ENCODE assay signal across 12 cellular contexts in the genomic region with DNA sequence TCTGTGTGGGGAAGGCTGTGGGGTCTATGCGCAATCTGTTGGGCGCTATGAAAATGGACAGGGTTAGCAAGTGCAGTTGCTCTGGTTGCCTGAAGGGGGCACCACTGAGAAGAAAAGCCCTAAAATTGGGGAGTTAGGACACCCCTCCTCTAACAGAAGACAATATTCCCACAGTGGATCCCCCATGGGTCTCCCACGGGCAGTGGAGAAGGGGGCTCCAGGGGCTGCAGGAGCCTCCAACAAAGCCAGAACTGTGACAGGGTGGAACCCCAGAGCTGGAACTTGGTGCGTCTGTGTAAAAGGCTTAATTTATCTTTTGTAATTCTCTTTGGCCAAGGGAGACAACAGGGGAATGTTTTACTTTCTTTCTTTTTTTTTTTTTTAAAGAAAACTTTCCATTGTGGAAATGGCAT. TPM values are rescaled to one million over a fixed set of nuclear protein-coding genes. Genes with fewer than 3 reads are reported as not detected.
A peak's percentile ranks its signal among the peaks of the same experiment; 100 is the strongest.
DNase-seq lines count a peak whose midpoint lies in the region; ATAC-seq and TF ChIP-seq lines count a peak whose summit lies in the region.
"Had no signal": no experiment of that assay in that cellular context is flagged by ENCODE, and none has a peak within 500 bp of the region (broad histone marks: within the 10 kb centered on the region; RNA-seq: fewer than 3 reads in every experiment).

No MANE protein-coding gene starts in this region.

- H3K9me3 ChIP-seq in SK-N-SH (no peaks in the 10 kb centered on the region), stomach (peaks cover 0 to 4% (median 0%) of the 10 kb centered on the region in 4 donors)

- ATAC-seq in SK-N-SH treated with all-trans-retinoic acid at 6 μM for 48 hours (no peak), HG03442 (IDR thresholded peaks at IDR 0.05; ENCODE audit: unreplicated experiment) (no peak), HG02981 (IDR thresholded peaks at IDR 0.05; ENCODE audit: unreplicated experiment) (no peak)
- no peak for ATAC-seq in stimulated activated memory B cell treated with anti-CD40 and anti-IgM and Interleukin-4, amounts not matched to agents 10 μg/mL and 1 μg/mL and 100 μg/mL, for 72 hours

- H3K27ac Mint-ChIP-seq in glutamatergic neuron (ENCODE audit: unreplicated experiment), result no peak overlapping the region
- H3K27ac Mint-ChIP-seq in stimulated activated memory B cell treated with anti-CD40 and anti-IgM and Interleukin-4, amounts not matched to agents 10 μg/mL and 1 μg/mL and 100 μg/mL, for 72 hours, result no peak overlapping the region

- peaks cover 4% of the 10 kb centered on the region for H3K27me3 Mint-ChIP-seq in glutamatergic neuron (ENCODE audit: unreplicated experiment)
- H3K27me3 Mint-ChIP-seq in stimulated activated memory B cell treated with anti-CD40 and anti-IgM and Interleukin-4, amounts not matched to agents 10 μg/mL and 1 μg/mL and 100 μg/mL, for 72 hours, result peaks cover 15% of the 10 kb centered on the region

- H3K79me2 ChIP-seq in SK-N-SH (ENCODE audit: insufficient read depth), result no peaks in the 10 kb centered on the region

- H4K20me1 ChIP-seq in SK-N-SH (ENCODE audit: insufficient read depth), result no peaks in the 10 kb centered on the region

- H3K4me3 ChIP-seq in SK-N-SH (ENCODE audit: low read depth in 2 of 2, low read length in 1 of 2) (no peak overlapping the region; a peak in 1 of 4 replicates), stomach (no peak overlapping the region)
- H3K4me3 ChIP-seq: tibial nerve had no signal

- POLR2A ChIA-PET in SK-N-SH (lab: Yijun Ruan, JAX), result no interaction called here
- POLR2A ChIA-PET in RWPE1 (lab: Yijun Ruan, JAX; ENCODE audit: low non-redundant PET), result interaction anchor here (0.9 kb wide), 1 partner anchor 22 kb away, joined by 3 read pairs; no protein-coding TSS in a partner anchor

- peaks cover 3% of the 10 kb centered on the region for H3K4me1 Mint-ChIP-seq in glutamatergic neuron (ENCODE audit: low read depth, unreplicated experiment)
- no peaks in the 10 kb centered on the region for H3K4me1 Mint-ChIP-seq in stimulated activated memory B cell treated with anti-CD40 and anti-IgM and Interleukin-4, amounts not matched to agents 10 μg/mL and 1 μg/mL and 100 μg/mL, for 72 hours

- H3F3A ChIP-seq in SK-N-SH (replicated peaks; ENCODE audit: insufficient read depth), result no peaks in the 10 kb centered on the region

- 43% methylated on average over 4 of the region's 4 CpGs for WGBS in SK-N-SH (ENCODE audit: low lambda C conversion rate)
- WGBS in stomach, 5 donors, result 51 to 59% (median 58%) methylated on average over 4 of the region's 4 CpGs

- no peak overlapping the region for H3K4me2 ChIP-seq in SK-N-SH

- no peak overlapping the region for H3K4me3 Mint-ChIP-seq in glutamatergic neuron (ENCODE audit: unreplicated experiment)
- no peak overlapping the region for H3K4me3 Mint-ChIP-seq in stimulated activated memory B cell treated with anti-CD40 and anti-IgM and Interleukin-4, amounts not matched to agents 10 μg/mL and 1 μg/mL and 100 μg/mL, for 72 hours

- peaks cover 9% of the 10 kb centered on the region for H3K9me3 Mint-ChIP-seq in glutamatergic neuron (ENCODE audit: unreplicated experiment)
- H3K9me3 Mint-ChIP-seq in stimulated activated memory B cell treated with anti-CD40 and anti-IgM and Interleukin-4, amounts not matched to agents 10 μg/mL and 1 μg/mL and 100 μg/mL, for 72 hours, result peaks cover 5% of the 10 kb centered on the region

- DNase-seq in SK-N-SH (peak; percentile 57), RWPE1 (ENCODE audit: low spot score) (peak; percentile 34), glutamatergic neuron (no peak), stomach (no peak)
- DNase-seq: activated naive CD4-positive, alpha-beta T cell treated with anti-CD3 and anti-CD28 coated beads, Interleukin-2, amount 50 U/mL, for 16 hours; hippocampal formation; NCI-H2029 treated with DMSO at 0.1 percent for 48 hours had no signal

- no peaks in the 10 kb centered on the region for H3K9me2 ChIP-seq in SK-N-SH

- H3K36me3 Mint-ChIP-seq in glutamatergic neuron (ENCODE audit: unreplicated experiment), result peaks cover 6% of the 10 kb centered on the region
- H3K36me3 Mint-ChIP-seq in stimulated activated memory B cell treated with anti-CD40 and anti-IgM and Interleukin-4, amounts not matched to agents 10 μg/mL and 1 μg/mL and 100 μg/mL, for 72 hours, result no peaks in the 10 kb centered on the region

- H3K27ac ChIP-seq in SK-N-SH (ENCODE audit: low read depth in 2 of 2, low read length in 1 of 2), result no peak overlapping the region
- H3K27ac ChIP-seq in RWPE1, result no peak overlapping the region
- peak overlapping the region in 1 of 5 donors; percentile 50 for H3K27ac ChIP-seq in stomach
- H3K27ac ChIP-seq: tibial nerve had no signal

- H3K36me3 ChIP-seq in SK-N-SH (replicated peaks in 1 of 2; ENCODE audit: control insufficient read depth in 1 of 2, insufficient read depth in 2 of 2, low read length in 1 of 2) (no peaks in the 10 kb centered on the region), stomach (no peaks in the 10 kb centered on the region)
- H3K36me3 ChIP-seq: tibial nerve had no signal

- peaks cover 7% of the 10 kb centered on the region; the same call in 1 of the 2 replicates for H3K27me3 ChIP-seq in SK-N-SH (ENCODE audit: insufficient read depth)
- H3K27me3 ChIP-seq in stomach, result peaks cover 0 to 4% (median 0%) of the 10 kb centered on the region in 3 donors
- H3K27me3 ChIP-seq: tibial nerve had no signal

- H2AFZ ChIP-seq in SK-N-SH (ENCODE audit: low read depth), result no peak overlapping the region

- TF ChIP-seq RAD21 in SK-N-SH (IDR thresholded peaks at IDR 0.05; ENCODE audit: low read length), result peak; percentile 8; the same call in 1 of the 2 replicates

- no peak for TF ChIP-seq POLR2A in stomach (IDR thresholded peaks at IDR 0.05)

- CTCF ChIA-PET in SK-N-SH (lab: Yijun Ruan, JAX) (interaction anchor here (0.7 to 6.0 kb wide), 28 partner anchors 9 to 273 kb away, joined by 3 to 52 read pairs (median 5); a partner anchor contains a TSS), RWPE1 (lab: Yijun Ruan, JAX) (interaction anchor here (0.6 to 1.2 kb wide), 17 partner anchors 9 to 1810 kb away, joined by 3 to 11 read pairs (median 3); no protein-coding TSS in a partner anchor)

- H3K9ac ChIP-seq in SK-N-SH, result no peak overlapping the region

- TF ChIP-seq EP300 in SK-N-SH (IDR thresholded peaks at IDR 0.05; ENCODE audit: borderline replicate concordance in 1 of 2, low read depth in 1 of 2, low read length in 1 of 2) (no peak), stomach (IDR thresholded peaks at IDR 0.05) (no peak)

- H3K4me1 ChIP-seq in SK-N-SH (ENCODE audit: control insufficient read depth in 1 of 2, insufficient read depth in 2 of 2, low read depth in 1 of 2, low read length in 1 of 2) (peaks cover 0 to 7% of the 10 kb centered on the region in 2 experiments; a peak in 1 of 4 replicates), stomach (peaks cover 0 to 10% (median 3%) of the 10 kb centered on the region in 4 donors)

- TF ChIP-seq CTCF in SK-N-SH (IDR thresholded peaks at IDR 0.05) (peak; percentile 80), RWPE1 (conservative IDR thresholded peaks at IDR 0.05; ENCODE audit: low read depth) (peak; percentile 45), glutamatergic neuron (IDR thresholded peaks at IDR 0.05; ENCODE audit: partially characterized antibody, unreplicated experiment) (peak; percentile 92), stomach (IDR thresholded peaks at IDR 0.05) (peak in 4 of 7 experiments; percentile 12 to 59 (median 36))

- intact Hi-C loops in stomach (cut with DNase I; ENCODE audit: low total_unique reads), result no loop called here

TF ChIP-seq in SK-N-SH, 30 proteins besides CTCF, POLR2A, EP300 and RAD21:
- TF ChIP-seq RXRA (IDR thresholded peaks at IDR 0.05; ENCODE audit: borderline replicate concordance, low read depth) (no peak), FOXM1 (IDR thresholded peaks at IDR 0.05; ENCODE audit: low read depth) (no peak), GABPA (IDR thresholded peaks at IDR 0.05; ENCODE audit: low read depth) (no peak), RFX5 (IDR thresholded peaks at IDR 0.05; ENCODE audit: low read length) (no peak), SMC3 (IDR thresholded peaks at IDR 0.05; ENCODE audit: low read depth, low read length) (peak; percentile 21), MEF2A (IDR thresholded peaks at IDR 0.05; ENCODE audit: borderline replicate concordance, low read depth) (no peak)
- TF ChIP-seq, protein P1, sequence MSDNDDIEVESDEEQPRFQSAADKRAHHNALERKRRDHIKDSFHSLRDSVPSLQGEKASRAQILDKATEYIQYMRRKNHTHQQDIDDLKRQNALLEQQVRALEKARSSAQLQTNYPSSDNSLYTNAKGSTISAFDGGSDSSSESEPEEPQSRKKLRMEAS (IDR thresholded peaks at IDR 0.05; ENCODE audit: low read depth), result no peak

TF ChIP-seq in SK-N-SH treated with all-trans-retinoic acid at 6 μM for 48 hours, 23 proteins besides CTCF, POLR2A, EP300 and RAD21 (continues in another document):
- TF ChIP-seq, protein P2, sequence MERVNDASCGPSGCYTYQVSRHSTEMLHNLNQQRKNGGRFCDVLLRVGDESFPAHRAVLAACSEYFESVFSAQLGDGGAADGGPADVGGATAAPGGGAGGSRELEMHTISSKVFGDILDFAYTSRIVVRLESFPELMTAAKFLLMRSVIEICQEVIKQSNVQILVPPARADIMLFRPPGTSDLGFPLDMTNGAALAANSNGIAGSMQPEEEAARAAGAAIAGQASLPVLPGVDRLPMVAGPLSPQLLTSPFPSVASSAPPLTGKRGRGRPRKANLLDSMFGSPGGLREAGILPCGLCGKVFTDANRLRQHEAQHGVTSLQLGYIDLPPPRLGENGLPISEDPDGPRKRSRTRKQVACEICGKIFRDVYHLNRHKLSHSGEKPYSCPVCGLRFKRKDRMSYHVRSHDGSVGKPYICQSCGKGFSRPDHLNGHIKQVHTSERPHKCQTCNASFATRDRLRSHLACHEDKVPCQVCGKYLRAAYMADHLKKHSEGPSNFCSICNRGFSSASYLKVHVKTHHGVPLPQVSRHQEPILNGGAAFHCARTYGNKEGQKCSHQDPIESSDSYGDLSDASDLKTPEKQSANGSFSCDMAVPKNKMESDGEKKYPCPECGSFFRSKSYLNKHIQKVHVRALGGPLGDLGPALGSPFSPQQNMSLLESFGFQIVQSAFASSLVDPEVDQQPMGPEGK (CRISPR knock-in tag; IDR thresholded peaks at IDR 0.05; ENCODE audit: borderline replicate concordance), result no peak
- TF ChIP-seq ISL1 (CRISPR knock-in tag; IDR thresholded peaks at IDR 0.05) (no peak), TOX (CRISPR knock-in tag; IDR thresholded peaks at IDR 0.05; ENCODE audit: borderline replicate concordance) (no peak), BACH2 (CRISPR knock-in tag; IDR thresholded peaks at IDR 0.05; ENCODE audit: borderline replicate concordance) (no peak), OSR1 (CRISPR knock-in tag; IDR thresholded peaks at IDR 0.05) (no peak), ESRRG (CRISPR knock-in tag; IDR thresholded peaks at IDR 0.05) (no peak)

RNA-seq across cellular contexts. Expression of a gene that starts 12.5 kb away (rescaled TPM):
- polyA plus RNA-seq in SK-N-SH (2012; rRNA removed) (21.0 and 26.7 TPM in 2 replicates), stomach (1 to 10 TPM; 1.2 to 7.2 (median 1.4) TPM)
- 17.1 and 23.2 TPM in 2 replicates for polyA plus RNA-seq in SK-N-SH (2012; cell fraction: cytosol; rRNA removed)
- polyA plus RNA-seq in SK-N-SH (2012; cell fraction: nucleus; rRNA removed), result 37.4 and 37.6 TPM in 2 replicates
- total RNA-seq in glutamatergic neuron (ENCODE audit: unreplicated experiment) (8.5 TPM), stomach (1 to 10 TPM in 4 of 5 donors, under 1 TPM in 1; 0.58 to 9.9 (median 7.1) TPM)

Comparison
In these comparisons a context has a peak if more than half of its experiments do, and no peak if none do; other contexts are left out.
1. DNase-seq: peak in SK-N-SH (single experiment) and RWPE1 (single experiment); none in glutamatergic neuron (single experiment) and stomach (single experiment).
2. CTCF ChIP-seq: peak in every context shown above with its lines; median percentile 92 in glutamatergic neuron; 80 in SK-N-SH; 45 in RWPE1; 36 in stomach.